In the genomic region with DNA sequence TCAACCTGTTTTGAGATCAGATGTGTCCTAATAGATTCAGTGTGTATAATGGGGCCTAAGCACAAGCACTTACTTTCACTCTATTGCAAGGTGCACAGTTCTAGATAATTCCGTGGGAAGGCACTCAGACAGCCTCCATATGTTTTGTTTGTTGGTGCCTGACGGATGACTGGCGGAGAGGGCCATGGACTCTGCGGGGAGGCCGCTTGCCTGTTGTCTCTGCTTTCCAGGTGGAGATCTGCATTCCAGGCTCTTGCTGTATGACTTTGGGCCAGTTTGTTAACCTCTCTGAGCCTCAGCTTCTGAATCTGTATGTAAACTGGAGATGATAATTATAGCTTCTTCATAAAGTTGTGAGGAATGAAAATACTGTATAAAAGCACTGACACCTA, we compare ENCODE assay signal across 13 cellular contexts. TPM values are rescaled to one million over a fixed set of nuclear protein-coding genes. Genes with fewer than 3 reads are reported as not detected.
DNase-seq lines count a peak whose midpoint lies in the region; ATAC-seq and TF ChIP-seq lines count a peak whose summit lies in the region.
"Had no signal": no experiment of that assay in that cellular context is flagged by ENCODE, and none has a peak within 500 bp of the region (broad histone marks: within the 10 kb centered on the region; RNA-seq: fewer than 3 reads in every experiment).

No MANE protein-coding gene starts in this region.

- H3K18ac ChIP-seq in trophoblast cell (ENCODE audit: low read length), result no peak overlapping the region

- DNase-seq in activated CD4-positive, alpha-beta T cell treated with anti-CD3 and anti-CD28 coated beads, Interleukin-2, amount 10 ng/mL, durations not matched to agents 24 days and 14 days, result no peak
- DNase-seq in activated CD4-positive, alpha-beta T cell treated with anti-CD3 and anti-CD28 coated beads for 4 hours, result no peak
- DNase-seq in PC-9, result no peak
- no peak for DNase-seq in trophoblast cell
- DNase-seq in foreskin keratinocyte, result no peak
- no peak for DNase-seq in mucosa of descending colon
- DNase-seq: effector CD8-positive, alpha-beta T cell had no signal

- no peaks in the 10 kb centered on the region for H3K9me3 Mint-ChIP-seq in activated CD4-positive, alpha-beta T cell treated with anti-CD3 and anti-CD28 coated beads, Interleukin-2, amount 10 ng/mL, durations not matched to agents 24 days and 14 days
- peaks cover 11% of the 10 kb centered on the region for H3K9me3 Mint-ChIP-seq in dendritic cell treated with granulocyte-macrophage colony-stimulating factor and Interleukin-4, amounts not matched to agents 40 ng/mL and 50 ng/mL, for 4 days

- H4K12ac ChIP-seq in trophoblast cell (ENCODE audit: low read depth, low read length), result no peak overlapping the region

- H3K27ac ChIP-seq in PC-9 (0 out of 2 replicates have a peak overlapping the region, but pooled peaks have one; percentile 14), trophoblast cell (ENCODE audit: low read depth, low read length) (no peak overlapping the region), foreskin keratinocyte (no peak overlapping the region)

- peaks cover 34% of the 10 kb centered on the region for H3K36me3 ChIP-seq in PC-9 (ENCODE audit: low read depth)
- H3K36me3 ChIP-seq in trophoblast cell (ENCODE audit: control insufficient read depth in 1 of 2, insufficient read depth in 2 of 2, low read length in 2 of 2), result peaks cover 2 to 3% of the 10 kb centered on the region in 2 experiments
- H3K36me3 ChIP-seq in mucosa of descending colon (ENCODE audit: low read depth), result no peaks in the 10 kb centered on the region

- peaks cover 59% of the 10 kb centered on the region for H3K79me2 ChIP-seq in PC-9 (ENCODE audit: low read depth)
- H3K79me2 ChIP-seq in trophoblast cell (ENCODE audit: control insufficient read depth, insufficient read depth, low read length, poor library complexity), result peaks cover 4% of the 10 kb centered on the region

- TF ChIP-seq CTCF in PC-9 (conservative IDR thresholded peaks at IDR 0.05), result no peak
- TF ChIP-seq CTCF in foreskin keratinocyte (conservative IDR thresholded peaks at IDR 0.05), result no peak
- TF ChIP-seq CTCF in mucosa of descending colon (IDR thresholded peaks at IDR 0.05), result no peak

- H3K36me3 Mint-ChIP-seq in activated CD4-positive, alpha-beta T cell treated with anti-CD3 and anti-CD28 coated beads, Interleukin-2, amount 10 ng/mL, durations not matched to agents 24 days and 14 days (ENCODE audit: low read depth), result peaks cover 29% of the 10 kb centered on the region
- peaks cover 10% of the 10 kb centered on the region for H3K36me3 Mint-ChIP-seq in dendritic cell treated with granulocyte-macrophage colony-stimulating factor and Interleukin-4, amounts not matched to agents 40 ng/mL and 50 ng/mL, for 4 days (ENCODE audit: low read depth)

- BruUV-seq in PC-9 (replicated peaks; lab: Mats Ljungman, UMichigan), result no TSS peak

- no peak overlapping the region for H3K23ac ChIP-seq in trophoblast cell (ENCODE audit: low read length)

- H3K4me1 ChIP-seq in PC-9 (replicated peaks; ENCODE audit: insufficient read depth), result peaks cover 22% of the 10 kb centered on the region
- peaks cover 9% of the 10 kb centered on the region in 2 experiments for H3K4me1 ChIP-seq in trophoblast cell (ENCODE audit: control insufficient read depth in 1 of 2, insufficient read depth in 2 of 2, low read length in 2 of 2)
- H3K4me1 ChIP-seq in foreskin keratinocyte, result peaks cover 10% of the 10 kb centered on the region
- no peaks in the 10 kb centered on the region for H3K4me1 ChIP-seq in mucosa of descending colon (ENCODE audit: low read depth)

- H2BK5ac ChIP-seq in trophoblast cell (ENCODE audit: low read depth, low read length, poor library complexity), result no peak overlapping the region

- H3K27ac Mint-ChIP-seq in activated CD4-positive, alpha-beta T cell treated with anti-CD3 and anti-CD28 coated beads, Interleukin-2, amount 10 ng/mL, durations not matched to agents 24 days and 14 days, result no peak overlapping the region
- H3K27ac Mint-ChIP-seq in dendritic cell treated with granulocyte-macrophage colony-stimulating factor and Interleukin-4, amounts not matched to agents 40 ng/mL and 50 ng/mL, for 4 days, result peak overlapping the region; percentile 80

- peak overlapping the region; percentile 74 for H2BK12ac ChIP-seq in trophoblast cell (ENCODE audit: low read length)

- H3K9me3 ChIP-seq in PC-9 (ENCODE audit: insufficient read depth, low read depth) (peaks cover 25% of the 10 kb centered on the region), trophoblast cell (ENCODE audit: insufficient read depth, low read depth, low read length) (peaks cover 11% of the 10 kb centered on the region), mucosa of descending colon (no peaks in the 10 kb centered on the region)

- intact Hi-C loops in activated CD4-positive, alpha-beta T cell treated with anti-CD3 and anti-CD28 coated beads, Interleukin-2, amount 10 ng/mL, durations not matched to agents 24 days and 14 days (cut with micrococcal nuclease), result no loop called here
- intact Hi-C loops in PC-9 (cut with micrococcal nuclease; ENCODE audit: unreplicated experiment) (no loop called here), mucosa of descending colon (cut with DNase I, micrococcal nuclease) (no loop called here)
- intact Hi-C loops in dendritic cell treated with granulocyte-macrophage colony-stimulating factor and Interleukin-4, amounts not matched to agents 40 ng/mL and 50 ng/mL, for 4 days (cut with micrococcal nuclease), result no loop called here

- peak overlapping the region; percentile 87 for H2AK5ac ChIP-seq in trophoblast cell (ENCODE audit: low read length)

- peaks cover 27% of the 10 kb centered on the region for H3K4me1 Mint-ChIP-seq in activated CD4-positive, alpha-beta T cell treated with anti-CD3 and anti-CD28 coated beads, Interleukin-2, amount 10 ng/mL, durations not matched to agents 24 days and 14 days
- H3K4me1 Mint-ChIP-seq in dendritic cell treated with granulocyte-macrophage colony-stimulating factor and Interleukin-4, amounts not matched to agents 40 ng/mL and 50 ng/mL, for 4 days (ENCODE audit: low read depth), result peaks cover 30% of the 10 kb centered on the region

- WGBS in trophoblast cell (ENCODE audit: extremely low coverage, insufficient coverage, insufficient read length), result no CpG with 5 or more reads among the region's 5 CpGs

- H3K27me3 ChIP-seq in PC-9 (ENCODE audit: insufficient read depth, low read depth), result no peaks in the 10 kb centered on the region
- H3K27me3 ChIP-seq in trophoblast cell (ENCODE audit: insufficient read depth, low read length), result no peaks in the 10 kb centered on the region
- no peaks in the 10 kb centered on the region for H3K27me3 ChIP-seq in foreskin keratinocyte

- no peaks in the 10 kb centered on the region for H3K9me2 ChIP-seq in PC-9 (ENCODE audit: insufficient read depth)

- peak overlapping the region; percentile 68 for H3K4ac ChIP-seq in trophoblast cell (ENCODE audit: low read depth, low read length)

- peak overlapping the region; percentile 93 for H3K4me2 ChIP-seq in PC-9
- no peak overlapping the region for H3K4me2 ChIP-seq in trophoblast cell (ENCODE audit: low read length)

- no peak overlapping the region for H3K14ac ChIP-seq in trophoblast cell (ENCODE audit: low read length)

- H4K20me1 ChIP-seq in PC-9 (ENCODE audit: insufficient read depth), result no peaks in the 10 kb centered on the region

- no peak overlapping the region for H2BK120ac ChIP-seq in trophoblast cell (ENCODE audit: insufficient read depth, low read length, poor library complexity)

- no peak overlapping the region for H3K9ac ChIP-seq in trophoblast cell (ENCODE audit: low read length)

- no peak overlapping the region; the same call in 1 of the 2 replicates for H2AFZ ChIP-seq in PC-9
- no peak overlapping the region for H2AFZ ChIP-seq in trophoblast cell (ENCODE audit: insufficient read depth, low read length, poor library complexity)

- POLR2A ChIA-PET in PC-9 (lab: Charles Lee; ENCODE audit: unreplicated experiment), result no interaction called here

- H4K8ac ChIP-seq in trophoblast cell (ENCODE audit: low read depth, low read length), result no peak overlapping the region

- H3K27me3 Mint-ChIP-seq in activated CD4-positive, alpha-beta T cell treated with anti-CD3 and anti-CD28 coated beads, Interleukin-2, amount 10 ng/mL, durations not matched to agents 24 days and 14 days, result no peaks in the 10 kb centered on the region
- H3K27me3 Mint-ChIP-seq in dendritic cell treated with granulocyte-macrophage colony-stimulating factor and Interleukin-4, amounts not matched to agents 40 ng/mL and 50 ng/mL, for 4 days, result no peaks in the 10 kb centered on the region

- peaks cover 40% of the 10 kb centered on the region for H3F3A ChIP-seq in PC-9 (ENCODE audit: insufficient read depth, low read depth)

- ATAC-seq in foreskin keratinocyte, result no peak
- ATAC-seq in HG03139 (IDR thresholded peaks at IDR 0.05; ENCODE audit: unreplicated experiment), result no peak
- ATAC-seq in mucosa of descending colon, result no peak

- H4K91ac ChIP-seq in trophoblast cell (ENCODE audit: low read depth, low read length), result peak overlapping the region; percentile 29

- peaks cover 10% of the 10 kb centered on the region for H3K79me1 ChIP-seq in trophoblast cell (ENCODE audit: low read length)

- CTCF ChIA-PET in PC-9 (lab: Charles Lee), result interaction anchor here (0.6 kb wide), 1 partner anchor 319 kb away, joined by 3 read pairs; no protein-coding TSS in a partner anchor

- H3K4me3 Mint-ChIP-seq in activated CD4-positive, alpha-beta T cell treated with anti-CD3 and anti-CD28 coated beads, Interleukin-2, amount 10 ng/mL, durations not matched to agents 24 days and 14 days, result peak overlapping the region; percentile 61
- H3K4me3 Mint-ChIP-seq in dendritic cell treated with granulocyte-macrophage colony-stimulating factor and Interleukin-4, amounts not matched to agents 40 ng/mL and 50 ng/mL, for 4 days, result no peak overlapping the region

- H3K4me3 ChIP-seq in PC-9, result peak overlapping the region; percentile 99; the same call in 1 of the 2 replicates
- no peak overlapping the region for H3K4me3 ChIP-seq in trophoblast cell (ENCODE audit: low read depth, low read length)
- H3K4me3 ChIP-seq in mucosa of descending colon, result no peak overlapping the region

RNA-seq across cellular contexts. Expression of gene IRAK2, which starts 1.5 kb away (rescaled TPM):
- 4.5 and 5.1 TPM in 2 replicates for total RNA-seq in activated CD4-positive, alpha-beta T cell treated with anti-CD3 and anti-CD28 coated beads, Interleukin-2, amount 10 ng/mL, durations not matched to agents 24 days and 14 days
- total RNA-seq in PC-9 (2021) (2.6 and 2.7 TPM in 2 replicates), foreskin keratinocyte (5.6 and 7.1 TPM in 2 replicates), mucosa of descending colon (1 to 10 TPM; 1.1 to 3.2 (median 2.4) TPM)
- polyA plus RNA-seq in trophoblast cell (2013), result 3.4 and 3.5 TPM in 2 replicates
- 2.8 and 3.4 TPM in 2 replicates for polyA plus RNA-seq in foreskin keratinocyte

RNA-seq across cellular contexts. Expression of gene VHL, which starts 24.6 kb away (rescaled TPM):
- 62.8 and 65.2 TPM in 2 replicates for total RNA-seq in activated CD4-positive, alpha-beta T cell treated with anti-CD3 and anti-CD28 coated beads, Interleukin-2, amount 10 ng/mL, durations not matched to agents 24 days and 14 days
- total RNA-seq in PC-9 (2021) (50.2 and 52.4 TPM in 2 replicates), foreskin keratinocyte (32.4 and 34.2 TPM in 2 replicates), mucosa of descending colon (10 to 100 TPM; 33.6 to 38.2 (median 36.2) TPM)
- polyA plus RNA-seq in trophoblast cell (2013), result 35.9 and 36.8 TPM in 2 replicates
- 8.7 and 10.7 TPM in 2 replicates for polyA plus RNA-seq in foreskin keratinocyte

RNA-seq across cellular contexts. Expression of gene BRK1, which starts 50.7 kb away (rescaled TPM):
- total RNA-seq in activated CD4-positive, alpha-beta T cell treated with anti-CD3 and anti-CD28 coated beads, Interleukin-2, amount 10 ng/mL, durations not matched to agents 24 days and 14 days, result 98.8 and 99.6 TPM in 2 replicates
- 73.8 and 109 TPM in 2 replicates for total RNA-seq in PC-9 (2021)
- 143 and 145 TPM in 2 replicates for polyA plus RNA-seq in trophoblast cell (2013)
- 114 and 115 TPM in 2 replicates for total RNA-seq in foreskin keratinocyte
- polyA plus RNA-seq in foreskin keratinocyte, result 201 and 208 TPM in 2 replicates
- total RNA-seq in mucosa of descending colon, result 100 to 1,000 TPM in 1 of 3 donors, 10 to 100 TPM in 2; 71.7 to 118 (median 85.5) TPM

RNA-seq across cellular contexts. Expression of gene FANCD2OS, which starts 58.2 kb away (rescaled TPM):
- not detected in 2 replicates for total RNA-seq in activated CD4-positive, alpha-beta T cell treated with anti-CD3 and anti-CD28 coated beads, Interleukin-2, amount 10 ng/mL, durations not matched to agents 24 days and 14 days
- total RNA-seq in PC-9 (2021) (not detected in 2 replicates), foreskin keratinocyte (not detected in 2 replicates), mucosa of descending colon (not detected)
- polyA plus RNA-seq in trophoblast cell (2013), result 1.2 and 1.4 TPM in 2 replicates
- polyA plus RNA-seq in foreskin keratinocyte, result not detected in 2 replicates
- total RNA-seq: A673, M059J, osteoblast, urinary bladder had no signal
- polyA plus RNA-seq: urinary bladder had no signal
